12 cellular contexts compared by ENCODE assay signal in the genomic region with DNA sequence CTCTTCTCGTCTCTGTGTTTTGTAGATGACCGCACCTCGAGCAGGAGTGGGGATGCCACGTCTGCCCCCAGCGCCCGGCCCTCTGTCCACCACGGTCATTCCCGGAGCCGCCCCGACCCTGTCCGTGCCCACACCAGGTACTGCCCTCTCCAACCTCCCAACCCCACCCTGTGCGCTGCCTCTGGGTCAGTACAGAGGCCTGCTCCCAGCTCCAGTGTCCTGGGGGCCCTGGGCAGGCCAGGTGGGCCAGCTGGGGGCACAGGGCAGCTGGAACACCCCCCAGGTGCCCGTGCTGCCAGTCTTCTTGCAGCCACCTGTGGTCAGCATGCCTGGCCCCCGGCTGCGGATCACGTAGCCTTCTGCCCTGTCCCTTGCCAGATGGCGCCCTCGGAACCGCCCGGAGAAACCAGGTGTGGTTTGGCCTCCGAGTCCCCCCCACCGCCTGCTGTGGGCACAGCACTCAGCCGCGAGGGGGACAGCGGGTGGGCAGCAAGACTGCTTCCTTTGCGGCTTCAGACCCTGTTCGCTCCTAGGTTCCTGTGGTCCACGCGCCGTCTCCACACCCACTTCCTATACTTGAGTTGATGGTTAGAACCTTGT.
"Had no signal": no experiment of that assay in that cellular context is flagged by ENCODE, and none has a peak within 500 bp of the region (broad histone marks: within the 10 kb centered on the region; RNA-seq: fewer than 3 reads in every experiment).

No MANE protein-coding gene starts in this region.

- H3K4me1 ChIP-seq: gastrocnemius medialis had no signal

- H3K27ac ChIP-seq: body of pancreas, epithelial cell of prostate, gastrocnemius medialis, heart right ventricle, SK-N-MC, WERI-Rb-1 had no signal

- H3K27me3 ChIP-seq: body of pancreas, gastrocnemius medialis had no signal

- DNase-seq: activated CD4-positive, alpha-beta T cell treated with anti-CD3 and anti-CD28 coated beads for 4 hours; activated naive CD4-positive, alpha-beta T cell treated with Interleukin-2 at 50 U/mL for 16 hours; body of pancreas; cortex of kidney; effector memory CD4-positive, alpha-beta T cell; gastrocnemius medialis; heart right ventricle; stimulated activated CD4-positive, alpha-beta T cell treated with anti-CD3 and anti-CD28 coated beads, Interleukin-1b, Interleukin-23, amount 100 ng/mL, for 48 hours; T-helper 1 cell; WERI-Rb-1 had no signal

- H3K9me3 ChIP-seq: body of pancreas, gastrocnemius medialis, heart right ventricle had no signal

- H3K36me3 ChIP-seq: gastrocnemius medialis, WERI-Rb-1 had no signal

- H3K4me3 ChIP-seq: body of pancreas, gastrocnemius medialis, heart right ventricle, SK-N-MC had no signal
